10 cellular contexts compared by ENCODE assay signal in genomic region chr19:6167115-6167514, GRCh38. TPM values are rescaled to one million over a fixed set of nuclear protein-coding genes. Genes with fewer than 3 reads are reported as not detected.
"Had no signal": no experiment of that assay in that cellular context is flagged by ENCODE, and none has a peak within 500 bp of the region (broad histone marks: within the 10 kb centered on the region; RNA-seq: fewer than 3 reads in every experiment).

No MANE protein-coding gene starts in this region.

- H3K36me3 ChIP-seq: HAP-1 had no signal

- ATAC-seq: GM23338, HCT116 had no signal

- FAIRE-seq: HTR-8/SVneo had no signal

- H2AFZ ChIP-seq: GM23338 had no signal

- H3K4me3 ChIP-seq: GM23338, HAP-1 had no signal

- H3K4me1 ChIP-seq: HAP-1 had no signal

- DNase-seq: H7, HFFc6, KG1 had no signal

- H3K4me2 ChIP-seq: GM23338 had no signal

RNA-seq across cellular contexts. Expression of gene ACSBG2, which starts 31.6 kb away (rescaled TPM):
- total RNA-seq: GM23338, H4, H7, HFFc6, HT-29 had no signal
- polyA plus RNA-seq: GM23338, IgD-negative memory B cell had no signal
